ENCODE assay signal across 28 cellular contexts in the genomic region with DNA sequence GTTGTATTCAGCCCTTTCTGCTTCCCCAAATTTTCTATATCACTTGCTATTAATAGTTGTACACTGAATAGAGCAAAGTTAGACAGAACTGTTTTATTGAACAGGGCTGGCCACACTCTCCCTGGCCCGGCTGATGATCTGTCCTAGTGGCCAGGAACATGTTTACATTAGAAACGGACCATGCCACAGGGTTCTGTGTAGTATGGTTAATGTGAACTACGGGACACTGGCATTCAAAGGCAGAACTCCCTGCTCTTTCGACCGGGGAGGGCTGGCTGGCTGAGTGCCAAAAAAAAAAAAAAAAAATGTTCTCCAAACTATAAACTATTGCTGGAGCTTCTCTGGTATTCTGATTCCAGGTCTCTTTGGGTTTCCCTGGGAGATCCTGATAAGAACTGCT.
DNase-seq lines count a peak whose midpoint lies in the region; ATAC-seq and TF ChIP-seq lines count a peak whose summit lies in the region.
"Had no signal": no experiment of that assay in that cellular context is flagged by ENCODE, and none has a peak within 500 bp of the region (broad histone marks: within the 10 kb centered on the region; RNA-seq: fewer than 3 reads in every experiment).

No MANE protein-coding gene starts in this region.

- H3K27ac Mint-ChIP-seq in nephron: peak overlapping the region in 2 of 3 experiments; percentile 12 to 46
- H3K27ac Mint-ChIP-seq: activated CD8-positive, alpha-beta T cell treated with anti-CD3 and anti-CD28 coated beads for 36 hours; activated naive CD4-positive, alpha-beta T cell treated with anti-CD3 and anti-CD28 coated beads, Interleukin-2, amount 10 ng/mL, durations not matched to agents 7 days and 5 days; activated T-helper 17 cell treated with anti-CD3 and anti-CD28 coated beads, Interleukin-2, amount 50 U/mL, for 72 hours; IgD-negative memory B cell; mesothelial cell of epicardium had no signal

- no peaks in the 10 kb centered on the region for H3K9me3 Mint-ChIP-seq in nephron
- H3K9me3 Mint-ChIP-seq: mesothelial cell of epicardium had no signal

- TF ChIP-seq POLR2A in erythroblast (IDR thresholded peaks at IDR 0.05; ENCODE audit: low read length): no peak

- H3K27me3 Mint-ChIP-seq in nephron (ENCODE audit: low read depth): no peaks in the 10 kb centered on the region
- H3K27me3 Mint-ChIP-seq: activated CD8-positive, alpha-beta T cell treated with anti-CD3 and anti-CD28 coated beads for 36 hours; activated naive CD4-positive, alpha-beta T cell treated with anti-CD3 and anti-CD28 coated beads, Interleukin-2, amount 10 ng/mL, durations not matched to agents 7 days and 5 days; activated T-helper 17 cell treated with anti-CD3 and anti-CD28 coated beads, Interleukin-2, amount 50 U/mL, for 72 hours; IgD-negative memory B cell; naive B cell had no signal

- H3K4me3 Mint-ChIP-seq in nephron: no peak overlapping the region
- H3K4me3 Mint-ChIP-seq: activated CD8-positive, alpha-beta T cell treated with anti-CD3 and anti-CD28 coated beads for 36 hours; activated naive CD4-positive, alpha-beta T cell treated with anti-CD3 and anti-CD28 coated beads, Interleukin-2, amount 10 ng/mL, durations not matched to agents 7 days and 5 days; activated T-helper 17 cell treated with anti-CD3 and anti-CD28 coated beads, Interleukin-2, amount 50 U/mL, for 72 hours; IgD-negative memory B cell; mesothelial cell of epicardium; naive B cell had no signal

- no peaks in the 10 kb centered on the region for H3K36me3 Mint-ChIP-seq in nephron (ENCODE audit: low read depth)
- H3K36me3 Mint-ChIP-seq: activated naive CD4-positive, alpha-beta T cell treated with anti-CD3 and anti-CD28 coated beads, Interleukin-2, amount 10 ng/mL, durations not matched to agents 7 days and 5 days; IgD-negative memory B cell; mesothelial cell of epicardium; naive B cell had no signal

- TF ChIP-seq CTCF in nephron (IDR thresholded peaks at IDR 0.05; ENCODE audit: unreplicated experiment in 3 of 3): no peak

- DNase-seq in GM03348 (ENCODE audit: low spot score) (peak; percentile 3), OCI-M1 (lab: John Stamatoyannopoulos, UW) (peak; percentile 81), erythroblast (lab: John Stamatoyannopoulos, UW) (peak; percentile 51 to 56)
- no peak for DNase-seq in activated CD4-positive, alpha-beta T cell treated with anti-CD3 and anti-CD28 coated beads for 4 hours
- no peak for DNase-seq in stimulated activated CD4-positive, alpha-beta T cell treated with anti-CD3 and anti-CD28 coated beads, Interleukin-1b, Interleukin-23, amount 100 ng/mL, for 48 hours
- DNase-seq: activated CD8-positive, alpha-beta memory T cell treated with anti-CD3 and anti-CD28 coated beads, Interleukin-2, amount 50 U/mL, for 48 hours; activated CD8-positive, alpha-beta T cell treated with anti-CD3 and anti-CD28 coated beads for 36 hours; activated naive CD4-positive, alpha-beta T cell treated with anti-CD3 and anti-CD28 coated beads, Interleukin-2, amount 10 ng/mL, durations not matched to agents 7 days and 5 days; amniotic stem cell; DMS153; effector CD8-positive, alpha-beta T cell; head of caudate nucleus; islet precursor cell; naive B cell; NCI-H1092; NCI-H1694; NCI-H446 treated with DMSO at 0.1 percent for 48 hours; NCI-H82; posterior cingulate gyrus; right cardiac atrium; spleen; stimulated activated CD8-positive, alpha-beta memory T cell treated with anti-CD3 and anti-CD28 coated beads, Interleukin-4, amount 100 ng/mL, for 48 hours had no signal

- ATAC-seq in HG03342 (IDR thresholded peaks at IDR 0.05; ENCODE audit: unreplicated experiment): no peak
- ATAC-seq: activated CD4-positive, CD25-positive, alpha-beta regulatory T cell treated with anti-CD3 and anti-CD28 coated beads, Interleukin-2, amount 50 U/mL, for 24 hours; activated CD8-positive, alpha-beta T cell treated with anti-CD3 and anti-CD28 coated beads for 36 hours; activated T-helper 17 cell treated with anti-CD3 and anti-CD28 coated beads, Interleukin-2, amount 50 U/mL, for 72 hours; right cardiac atrium had no signal

- H3K4me1 Mint-ChIP-seq in nephron: peaks cover 21% of the 10 kb centered on the region
- H3K4me1 Mint-ChIP-seq: activated naive CD4-positive, alpha-beta T cell treated with anti-CD3 and anti-CD28 coated beads, Interleukin-2, amount 10 ng/mL, durations not matched to agents 7 days and 5 days; activated T-helper 17 cell treated with anti-CD3 and anti-CD28 coated beads, Interleukin-2, amount 50 U/mL, for 72 hours; IgD-negative memory B cell; naive B cell had no signal

Comparison
In these comparisons a context has a peak if more than half of its experiments do, and no peak if none do; other contexts are left out.
1. DNase-seq: peak in GM03348 (single experiment), OCI-M1 (single experiment) and erythroblast (2 of 2); none in activated CD4-positive, alpha-beta T cell treated with anti-CD3 and anti-CD28 coated beads for 4 hours (0 of 2) and stimulated activated CD4-positive, alpha-beta T cell treated with anti-CD3 and anti-CD28 coated beads, Interleukin-1b, Interleukin-23, amount 100 ng/mL, for 48 hours (single experiment).